Comparison of ENCODE assay signal across 8 cellular contexts in the genomic region with DNA sequence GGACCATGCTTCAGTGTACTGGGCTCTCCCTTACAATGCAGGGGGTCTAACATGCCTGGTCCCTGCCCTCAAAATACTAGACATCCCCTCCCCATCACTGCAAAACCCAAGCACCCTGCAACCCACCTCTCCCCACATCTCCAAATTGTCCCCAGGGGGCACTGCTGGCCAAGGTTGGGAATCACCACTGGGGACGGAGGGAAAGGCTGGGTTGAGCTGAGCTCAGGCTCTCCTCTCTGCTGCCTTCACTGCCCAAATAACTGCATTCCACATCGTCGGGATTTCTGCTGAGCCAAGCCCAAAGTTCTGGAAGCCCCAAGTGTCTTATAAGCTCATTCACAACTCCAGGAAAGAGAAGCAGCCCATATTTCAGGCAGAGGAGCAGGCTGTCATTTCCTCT.
DNase-seq lines count a peak whose midpoint lies in the region; ATAC-seq and TF ChIP-seq lines count a peak whose summit lies in the region.

No MANE protein-coding gene starts in this region.

- intact Hi-C loops in lower lobe of right lung (cut with DNase I): no loop called here

- DNase-seq in DMS114 treated with DMSO at 0.1 percent for 48 hours (lab: John Stamatoyannopoulos, UW; ENCODE audit: unreplicated experiment) (peak; percentile 6), HuH-7.5 (ENCODE audit: low spot score) (peak; percentile 58), cerebellar cortex (ENCODE audit: low spot score) (peak; percentile 29), lower lobe of right lung (no peak)
- DNase-seq in effector memory CD4-positive, alpha-beta T cell: no peak
- DNase-seq in activated naive CD4-positive, alpha-beta T cell (lab: John Stamatoyannopoulos, UW): no peak

- H3K36me3 ChIP-seq in lower lobe of right lung: peaks cover 4% of the 10 kb centered on the region
- H3K36me3 ChIP-seq in effector memory CD4-positive, alpha-beta T cell (ENCODE audit: control insufficient read depth, insufficient read depth, low read length): no peaks in the 10 kb centered on the region

- TF ChIP-seq CTCF in lower lobe of right lung (IDR thresholded peaks at IDR 0.05): peak; percentile 47

- ATAC-seq in lower lobe of right lung: peak; percentile 75 to 79
- no peak for ATAC-seq in GM18517 (IDR thresholded peaks at IDR 0.05; ENCODE audit: unreplicated experiment)
- no peak for ATAC-seq in GM21528 (IDR thresholded peaks at IDR 0.05; ENCODE audit: low FRiP score, unreplicated experiment)

- H3K27me3 ChIP-seq in lower lobe of right lung (ENCODE audit: low read depth): no peaks in the 10 kb centered on the region
- H3K27me3 ChIP-seq in effector memory CD4-positive, alpha-beta T cell (replicated peaks; ENCODE audit: control insufficient read depth, insufficient read depth, low read length, poor library complexity, severe bottlenecking): no peaks in the 10 kb centered on the region

- H3K4me3 ChIP-seq in lower lobe of right lung: no peak overlapping the region
- no peak overlapping the region for H3K4me3 ChIP-seq in effector memory CD4-positive, alpha-beta T cell (ENCODE audit: insufficient read depth, low read depth, low read length, poor library complexity, severe bottlenecking)

- no peak overlapping the region for H3K27ac ChIP-seq in lower lobe of right lung
- H3K27ac ChIP-seq in effector memory CD4-positive, alpha-beta T cell (ENCODE audit: insufficient read depth, low read length, poor library complexity, severe bottlenecking): no peak overlapping the region

- no peaks in the 10 kb centered on the region for H3K4me1 ChIP-seq in lower lobe of right lung
- H3K4me1 ChIP-seq in effector memory CD4-positive, alpha-beta T cell (ENCODE audit: control insufficient read depth, insufficient read depth, low read length, poor library complexity, severe bottlenecking): no peaks in the 10 kb centered on the region

- H3K9me3 ChIP-seq in lower lobe of right lung: no peaks in the 10 kb centered on the region
- no peaks in the 10 kb centered on the region for H3K9me3 ChIP-seq in effector memory CD4-positive, alpha-beta T cell (ENCODE audit: control insufficient read depth, low read length)

Comparison
In these comparisons a context has a peak if more than half of its experiments do, and no peak if none do; other contexts are left out.
1. DNase-seq: peak in DMS114 treated with DMSO at 0.1 percent for 48 hours (single experiment), HuH-7.5 (single experiment) and cerebellar cortex (single experiment); none in lower lobe of right lung (single experiment), effector memory CD4-positive, alpha-beta T cell (0 of 3) and activated naive CD4-positive, alpha-beta T cell (0 of 4).
2. ATAC-seq: peak in lower lobe of right lung (2 of 2); none in GM18517 (single experiment) and GM21528 (single experiment).